In genomic region chr5:43274435-43275114, GRCh38 we compare ENCODE assay signal across 1 cellular context.
TF ChIP-seq lines count a peak whose summit lies in the region.

No MANE protein-coding gene starts in this region.

TF ChIP-seq in WTC11, 78 proteins besides CTCF, POLR2A, EP300 and RAD21 (continued from another document):
- TF ChIP-seq, protein P1, sequence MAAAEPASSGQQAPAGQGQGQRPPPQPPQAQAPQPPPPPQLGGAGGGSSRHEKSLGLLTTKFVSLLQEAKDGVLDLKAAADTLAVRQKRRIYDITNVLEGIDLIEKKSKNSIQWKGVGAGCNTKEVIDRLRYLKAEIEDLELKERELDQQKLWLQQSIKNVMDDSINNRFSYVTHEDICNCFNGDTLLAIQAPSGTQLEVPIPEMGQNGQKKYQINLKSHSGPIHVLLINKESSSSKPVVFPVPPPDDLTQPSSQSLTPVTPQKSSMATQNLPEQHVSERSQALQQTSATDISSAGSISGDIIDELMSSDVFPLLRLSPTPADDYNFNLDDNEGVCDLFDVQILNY (CRISPR knock-in tag; IDR thresholded peaks at IDR 0.05) = no peak
